ENCODE assay signal across 8 cellular contexts in the genomic region with DNA sequence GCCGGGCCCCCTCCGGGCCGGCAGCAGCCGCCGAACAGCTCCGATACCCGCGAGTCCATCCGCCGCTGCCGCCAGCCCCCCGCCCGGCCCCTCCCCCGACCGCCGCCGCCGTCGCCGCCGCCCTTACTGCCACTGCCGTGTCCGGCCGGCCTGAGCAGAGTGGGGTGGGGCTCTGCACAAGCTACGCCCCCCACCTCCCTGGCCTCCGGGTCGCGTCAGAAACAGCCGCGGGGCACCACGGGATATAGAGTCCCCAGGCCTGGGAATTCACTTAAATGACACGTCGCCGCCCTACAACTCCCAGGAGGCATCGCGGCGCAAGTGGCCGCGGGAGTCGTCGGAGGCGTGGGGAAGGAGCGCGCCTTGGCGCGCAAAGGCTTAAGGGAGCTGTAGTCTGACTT. TPM values are rescaled to one million over a fixed set of nuclear protein-coding genes. Genes with fewer than 3 reads are reported as not detected.
DNase-seq lines count a peak whose midpoint lies in the region; ATAC-seq and TF ChIP-seq lines count a peak whose summit lies in the region.

A gene with protein sequence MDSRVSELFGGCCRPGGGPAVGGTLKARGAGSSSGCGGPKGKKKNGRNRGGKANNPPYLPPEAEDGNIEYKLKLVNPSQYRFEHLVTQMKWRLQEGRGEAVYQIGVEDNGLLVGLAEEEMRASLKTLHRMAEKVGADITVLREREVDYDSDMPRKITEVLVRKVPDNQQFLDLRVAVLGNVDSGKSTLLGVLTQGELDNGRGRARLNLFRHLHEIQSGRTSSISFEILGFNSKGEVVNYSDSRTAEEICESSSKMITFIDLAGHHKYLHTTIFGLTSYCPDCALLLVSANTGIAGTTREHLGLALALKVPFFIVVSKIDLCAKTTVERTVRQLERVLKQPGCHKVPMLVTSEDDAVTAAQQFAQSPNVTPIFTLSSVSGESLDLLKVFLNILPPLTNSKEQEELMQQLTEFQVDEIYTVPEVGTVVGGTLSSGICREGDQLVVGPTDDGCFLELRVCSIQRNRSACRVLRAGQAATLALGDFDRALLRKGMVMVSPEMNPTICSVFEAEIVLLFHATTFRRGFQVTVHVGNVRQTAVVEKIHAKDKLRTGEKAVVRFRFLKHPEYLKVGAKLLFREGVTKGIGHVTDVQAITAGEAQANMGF (minus strand): TSS at position 161 of the 401 bp plus-strand sequence. CDS start 102 bp downstream, at position 59.

- H3K4me3 ChIP-seq in AG10803 (ENCODE audit: low read length): peak within 1 kb of the TSS; percentile 97

- H3K4me1 Mint-ChIP-seq in chondrocyte (ENCODE audit: low read depth): peaks cover 44% of the 10 kb centered on the region

- TF ChIP-seq CTCF in AG10803 (conservative IDR thresholded peaks at IDR 0.05; ENCODE audit: low read length) (no peak), chondrocyte (IDR thresholded peaks at IDR 0.05) (no peak)

- H3K4me3 Mint-ChIP-seq in chondrocyte (ENCODE audit: unreplicated experiment): peak within 1 kb of the TSS; percentile 94

- ATAC-seq in GM19043 (IDR thresholded peaks at IDR 0.05; ENCODE audit: low read depth, unreplicated experiment) (peak; percentile 68), HG03432 (IDR thresholded peaks at IDR 0.05; ENCODE audit: unreplicated experiment) (peak; percentile 84)

- H3K36me3 Mint-ChIP-seq in chondrocyte (ENCODE audit: low read depth): peaks cover 15% of the 10 kb centered on the region

- H3K27me3 Mint-ChIP-seq in chondrocyte (ENCODE audit: low read depth): no peaks in the 10 kb centered on the region

- no peaks in the 10 kb centered on the region for H3K9me3 Mint-ChIP-seq in chondrocyte (ENCODE audit: low read depth)

- H3K27ac Mint-ChIP-seq in chondrocyte (ENCODE audit: unreplicated experiment): peak within 1 kb of the TSS; percentile 100

- peak; percentile 99 for DNase-seq in AG10803 (ENCODE audit: low read depth)
- DNase-seq in NCI-H510A (lab: John Stamatoyannopoulos, UW): peak; percentile 99
- peak; percentile 90 to 93 for DNase-seq in activated CD4-positive, alpha-beta T cell treated with anti-CD3 and anti-CD28 coated beads for 24 hours (ENCODE audit: low read depth in 2 of 2)
- peak; percentile 100 for DNase-seq in chondrocyte (ENCODE audit: low spot score)
- DNase-seq in kidney glomerular epithelial cell (lab: John Stamatoyannopoulos, UW): peak; percentile 95
- DNase-seq in stimulated activated CD4-positive, alpha-beta T cell treated with anti-CD3 and anti-CD28 coated beads, Interleukin-1b, Interleukin-23, amount 100 ng/mL, for 24 hours (ENCODE audit: low read depth in 4 of 4, low spot score in 1 of 4): peak; percentile 82 to 97 (median 94)

RNA-seq across cellular contexts. Expression of the gene that starts here (rescaled TPM):
- 49.5 to 131 TPM (median 126 TPM) in 3 replicates for total RNA-seq in chondrocyte

Comparison
In these comparisons a context has a peak if more than half of its experiments do, and no peak if none do; other contexts are left out.
1. Peak in every context shown above with its lines: DNase-seq, ATAC-seq and H3K4me3 ChIP-seq.